31 cellular contexts compared by ENCODE assay signal in genomic region chr6:148893073-148893472, GRCh38.
"Had no signal": no experiment of that assay in that cellular context is flagged by ENCODE, and none has a peak within 500 bp of the region (broad histone marks: within the 10 kb centered on the region; RNA-seq: fewer than 3 reads in every experiment).

No MANE protein-coding gene starts in this region.

- H3K9me3 ChIP-seq: ovary, psoas muscle, spleen, suprapubic skin, testis, tibial artery, transverse colon, upper lobe of right lung, uterus had no signal

- H3K27me3 ChIP-seq: neural progenitor cell, ovary, spleen, suprapubic skin, testis, tibial artery, transverse colon, upper lobe of right lung, uterus had no signal

- DNase-seq: natural killer cell; occipital lobe; ovary; posterior cingulate gyrus; psoas muscle; right cardiac atrium; spleen; stimulated activated CD4-positive, alpha-beta T cell treated with anti-CD3 and anti-CD28 coated beads, Interleukin-12 subunit alpha, Interleukin-12 subunit beta, amount 100 ng/mL, for 4 hours; stimulated activated CD4-positive, alpha-beta T cell treated with anti-CD3 and anti-CD28 coated beads, Interleukin-1b, Interleukin-23, amount 100 ng/mL, for 48 hours; stimulated activated CD4-positive, alpha-beta T cell treated with anti-CD3 and anti-CD28 coated beads, Interleukin-4, amount 100 ng/mL, for 1 hour; stimulated activated CD4-positive, alpha-beta T cell treated with anti-CD3 and anti-CD28 coated beads, Interleukin-4, amount 100 ng/mL, for 4 hours; stimulated activated CD8-positive, alpha-beta memory T cell treated with anti-CD3 and anti-CD28 coated beads, Interleukin-4, amount 100 ng/mL, for 48 hours; stimulated activated naive CD4-positive, alpha-beta T cell; stimulated activated naive CD8-positive, alpha-beta T cell treated with anti-CD3 and anti-CD28 coated beads, Interleukin-15, amount 100 ng/mL, for 72 hours; stimulated activated naive CD8-positive, alpha-beta T cell treated with anti-CD3 and anti-CD28 coated beads, Interleukin-15, Interleukin-2, amounts not matched to agents 100 U/mL and 50 U/mL, for 24 hours; substantia nigra; testis; tibial artery; transverse colon; upper lobe of right lung; uterus had no signal

- ATAC-seq: natural killer cell; psoas muscle; right cardiac atrium; sciatic nerve; stimulated activated memory B cell treated with anti-CD40 and anti-IgM and Interleukin-4, amounts not matched to agents 10 μg/mL and 1 μg/mL and 100 μg/mL, for 72 hours; stimulated activated naive CD8-positive, alpha-beta T cell treated with anti-CD3 and anti-CD28 coated beads, Interleukin-15, amount 100 ng/mL, for 72 hours; stimulated activated naive CD8-positive, alpha-beta T cell treated with anti-CD3 and anti-CD28 coated beads, Interleukin-15, Interleukin-2, amounts not matched to agents 100 U/mL and 50 U/mL, for 24 hours; upper lobe of right lung had no signal

- H3K4me2 ChIP-seq: neural progenitor cell, smooth muscle cell had no signal

- H3K9me3 Mint-ChIP-seq: natural killer cell; nephron; stimulated activated memory B cell treated with anti-CD40 and anti-IgM and Interleukin-4, amounts not matched to agents 10 μg/mL and 1 μg/mL and 100 μg/mL, for 72 hours; stimulated activated naive CD8-positive, alpha-beta T cell treated with anti-CD3 and anti-CD28 coated beads, Interleukin-15, amount 100 ng/mL, for 72 hours; type B pancreatic cell had no signal

- H3K27ac Mint-ChIP-seq: natural killer cell; nephron; neural progenitor cell; progenitor cell of endocrine pancreas; stimulated activated memory B cell treated with anti-CD40 and anti-IgM and Interleukin-4, amounts not matched to agents 10 μg/mL and 1 μg/mL and 100 μg/mL, for 72 hours; stimulated activated naive CD8-positive, alpha-beta T cell treated with anti-CD3 and anti-CD28 coated beads, Interleukin-15, amount 100 ng/mL, for 72 hours; type B pancreatic cell had no signal

- H3K36me3 ChIP-seq: neural progenitor cell, ovary, spleen, suprapubic skin, tibial artery, transverse colon, upper lobe of right lung, uterus had no signal

- H3K4me3 ChIP-seq: neural progenitor cell, ovary, psoas muscle, skin epidermis, smooth muscle cell, spleen, suprapubic skin, testis, tibial artery, transverse colon, upper lobe of right lung, uterus had no signal

- H3K27ac ChIP-seq: neural progenitor cell, ovary, parathyroid adenoma, psoas muscle, skin epidermis, spleen, suprapubic skin, testis, tibial artery, transverse colon, upper lobe of right lung, uterus had no signal

- H3K27me3 Mint-ChIP-seq: progenitor cell of endocrine pancreas; stimulated activated memory B cell treated with anti-CD40 and anti-IgM and Interleukin-4, amounts not matched to agents 10 μg/mL and 1 μg/mL and 100 μg/mL, for 72 hours; stimulated activated naive CD8-positive, alpha-beta T cell treated with anti-CD3 and anti-CD28 coated beads, Interleukin-15, amount 100 ng/mL, for 72 hours; type B pancreatic cell had no signal

- H3K9ac ChIP-seq: neural progenitor cell, parathyroid adenoma had no signal

- H3K4me1 Mint-ChIP-seq: natural killer cell; stimulated activated naive CD8-positive, alpha-beta T cell treated with anti-CD3 and anti-CD28 coated beads, Interleukin-15, amount 100 ng/mL, for 72 hours had no signal

- H2AFZ ChIP-seq: neural progenitor cell, parathyroid adenoma had no signal

- H3K4me1 ChIP-seq: parathyroid adenoma, psoas muscle, upper lobe of right lung had no signal

- H3K4me3 Mint-ChIP-seq: natural killer cell; nephron; neural progenitor cell; stimulated activated memory B cell treated with anti-CD40 and anti-IgM and Interleukin-4, amounts not matched to agents 10 μg/mL and 1 μg/mL and 100 μg/mL, for 72 hours; stimulated activated naive CD8-positive, alpha-beta T cell treated with anti-CD3 and anti-CD28 coated beads, Interleukin-15, amount 100 ng/mL, for 72 hours; type B pancreatic cell had no signal

- H3K79me2 ChIP-seq: parathyroid adenoma had no signal
